ENCODE assay signal across 8 cellular contexts in the genomic region with DNA sequence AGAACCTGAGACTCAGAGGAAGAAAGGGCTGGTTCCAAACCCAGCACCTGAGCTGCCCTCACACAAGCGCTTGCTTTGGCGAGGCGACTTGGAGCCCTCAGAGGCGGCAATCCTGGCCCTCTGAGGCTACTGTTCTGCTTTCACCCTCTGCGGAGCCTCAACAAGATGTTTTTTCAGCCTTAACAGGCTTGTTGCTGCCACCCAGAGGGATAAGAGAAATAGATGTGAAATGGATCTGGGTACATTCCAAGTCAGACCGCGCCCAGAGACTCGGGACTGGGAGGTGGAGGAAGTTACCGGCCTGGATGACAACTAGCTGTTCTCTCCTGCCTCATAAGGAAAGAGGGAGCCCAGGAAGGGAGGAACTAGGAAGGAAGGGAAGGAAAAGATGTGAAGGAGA.
DNase-seq lines count a peak whose midpoint lies in the region; ATAC-seq lines count a peak whose summit lies in the region.

No MANE protein-coding gene starts in this region.

- no peak overlapping the region for H3K4me3 Mint-ChIP-seq in naive thymus-derived CD8-positive, alpha-beta T cell

- ATAC-seq in naive thymus-derived CD8-positive, alpha-beta T cell = no peak

- no peak overlapping the region for H3K27ac Mint-ChIP-seq in naive thymus-derived CD8-positive, alpha-beta T cell

- H3K36me3 Mint-ChIP-seq in naive thymus-derived CD8-positive, alpha-beta T cell = no peaks in the 10 kb centered on the region

- H3K4me1 Mint-ChIP-seq in naive thymus-derived CD8-positive, alpha-beta T cell = peaks cover 0 to 3% (median 0%) of the 10 kb centered on the region in 4 donors

- H3K27me3 Mint-ChIP-seq in naive thymus-derived CD8-positive, alpha-beta T cell = peaks cover 0 to 12% (median 0%) of the 10 kb centered on the region in 5 donors

- DNase-seq in HuH-7 (ENCODE audit: low spot score) (peak; percentile 5), anterior cingulate cortex (lab: John Stamatoyannopoulos, UW) (peak in 45 of 58 donors; percentile 21 to 83 (median 56)), iPS-NIHi7 (ENCODE audit: extremely low spot score) (peak; percentile 52), substantia nigra (lab: John Stamatoyannopoulos, UW) (peak in 30 of 49 donors; percentile 16 to 77 (median 50)), CD1c-positive myeloid dendritic cell (ENCODE audit: extremely low spot score) (no peak), activated gamma-delta T cell treated with Interleukin-2 at 50 U/mL for 16 hours (no peak), NCI-H1105 treated with DMSO at 0.1 percent for 48 hours (lab: John Stamatoyannopoulos, UW) (no peak)
- no peak for DNase-seq in naive thymus-derived CD8-positive, alpha-beta T cell

- H3K9me3 Mint-ChIP-seq in naive thymus-derived CD8-positive, alpha-beta T cell = no peaks in the 10 kb centered on the region

- POLR2A ChIA-PET in naive thymus-derived CD8-positive, alpha-beta T cell (lab: Charles Lee) = no interaction called here

- H3K27ac ChIP-seq in substantia nigra (ENCODE audit: low read depth, low read length, poor library complexity, severe bottlenecking) = peak overlapping the region; percentile 84

Comparison
In these comparisons a context has a peak if more than half of its experiments do, and no peak if none do; other contexts are left out.
1. DNase-seq: peak in HuH-7 (single experiment), anterior cingulate cortex (45 of 58), iPS-NIHi7 (single experiment) and substantia nigra (30 of 49); none in CD1c-positive myeloid dendritic cell (single experiment), activated gamma-delta T cell treated with Interleukin-2 at 50 U/mL for 16 hours (single experiment), NCI-H1105 treated with DMSO at 0.1 percent for 48 hours (single experiment) and naive thymus-derived CD8-positive, alpha-beta T cell (0 of 10).